ENCODE assay signal across 1 cellular context in the genomic region with DNA sequence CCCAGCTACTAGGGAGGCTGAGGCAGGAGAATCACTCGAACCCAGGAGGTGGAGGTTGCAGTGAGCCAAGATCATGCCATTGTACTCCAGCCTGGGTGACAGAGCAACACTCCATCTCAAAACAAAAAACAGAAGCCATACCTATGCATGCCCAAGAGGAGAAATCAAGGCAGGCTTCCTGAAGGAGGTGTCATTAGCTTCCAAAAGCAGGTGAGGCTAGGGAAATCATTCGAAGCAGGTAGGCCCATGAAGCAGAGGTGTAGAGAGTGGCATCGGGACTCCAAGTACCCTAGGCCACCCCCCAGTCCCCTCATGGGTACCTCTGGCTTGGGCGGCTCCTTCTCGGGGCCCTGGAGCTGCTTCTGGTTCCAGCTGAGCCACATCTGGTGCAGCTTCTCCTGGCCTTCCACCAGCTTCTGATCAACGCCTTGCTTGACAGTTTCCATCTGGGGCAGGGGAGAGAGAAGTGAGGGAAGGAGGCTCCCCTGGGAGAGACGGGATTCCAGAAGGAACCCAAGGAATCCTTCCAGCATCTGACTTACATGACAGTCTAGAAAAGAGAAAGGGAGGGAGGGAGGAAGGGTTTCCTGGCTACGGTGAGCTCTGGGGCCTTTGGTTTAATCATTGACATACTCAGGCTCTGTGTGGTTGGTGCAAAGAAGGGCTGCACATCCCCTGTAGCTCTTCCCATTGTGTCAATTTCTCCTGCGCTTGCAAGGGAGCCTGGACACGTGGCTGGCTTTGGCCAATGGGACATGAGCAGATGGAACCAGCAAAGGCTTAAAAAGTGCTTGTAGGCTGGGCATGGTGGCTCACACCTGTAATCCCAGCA.
TF ChIP-seq lines count a peak whose summit lies in the region.

No MANE protein-coding gene starts in this region.

TF ChIP-seq in K562, 482 proteins besides CTCF, POLR2A, EP300 and RAD21:
- TF ChIP-seq RBM25 (IDR thresholded peaks at IDR 0.05; ENCODE audit: low read depth, low read length, severe bottlenecking): peak; percentile 85
- TF ChIP-seq NBN (IDR thresholded peaks at IDR 0.05; ENCODE audit: low read depth): no peak
- TF ChIP-seq SMARCA5 (IDR thresholded peaks at IDR 0.05): peak; percentile 64; the same call in 1 of the 2 replicates
- TF ChIP-seq ZNF436 (CRISPR knock-in tag; IDR thresholded peaks at IDR 0.05): peak; percentile 62; the same call in 1 of the 2 replicates
- peak; percentile 96 for TF ChIP-seq ZFP36 (IDR thresholded peaks at IDR 0.05; ENCODE audit: low read depth, low read length, partially characterized antibody)
- peak; percentile 83 for TF ChIP-seq BCOR (IDR thresholded peaks at IDR 0.05)
- 0 out of 2 replicates have a peak, but pooled peaks have one; percentile 54 for TF ChIP-seq PTBP1 (IDR thresholded peaks at IDR 0.05; ENCODE audit: low read depth, low read length)
- no peak for TF ChIP-seq ZNF354B (CRISPR knock-in tag; IDR thresholded peaks at IDR 0.05)
- no peak for TF ChIP-seq KLF10 (CRISPR knock-in tag; IDR thresholded peaks at IDR 0.05)
TF ChIP-seq in K562: peak in this region for 6.
